15 cellular contexts compared by ENCODE assay signal in the genomic region with DNA sequence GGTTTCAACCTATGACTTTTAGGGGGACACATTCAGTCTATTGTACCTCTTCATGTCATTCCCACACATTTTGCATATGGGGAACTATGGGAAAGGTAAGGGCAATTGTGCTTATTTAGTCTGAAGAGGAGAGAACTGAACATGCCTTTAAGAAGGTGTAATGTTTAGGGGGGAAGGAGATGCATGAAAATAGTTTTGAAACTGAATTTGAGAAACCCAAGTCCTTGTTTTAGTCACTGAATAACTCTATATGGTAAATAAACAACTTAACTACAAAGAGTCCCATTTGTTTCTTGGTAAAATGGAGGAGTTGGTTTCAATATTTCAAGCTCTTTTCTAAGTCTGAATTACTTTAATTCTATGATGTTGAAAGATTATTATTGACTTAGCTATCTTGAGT.
DNase-seq lines count a peak whose midpoint lies in the region; ATAC-seq and TF ChIP-seq lines count a peak whose summit lies in the region.
"Had no signal": no experiment of that assay in that cellular context is flagged by ENCODE, and none has a peak within 500 bp of the region (broad histone marks: within the 10 kb centered on the region; RNA-seq: fewer than 3 reads in every experiment).

No MANE protein-coding gene starts in this region.

- H3K4me3 Mint-ChIP-seq in activated CD4-positive, alpha-beta memory T cell treated with anti-CD3 and anti-CD28 coated beads for 36 hours: no peak overlapping the region
- H3K4me3 Mint-ChIP-seq in chondrocyte (ENCODE audit: unreplicated experiment): no peak overlapping the region
- H3K4me3 Mint-ChIP-seq: B cell; CD8-positive, alpha-beta T cell; HFFc6 had no signal

- DNase-seq in activated CD4-positive, alpha-beta memory T cell treated with anti-CD3 and anti-CD28 coated beads for 36 hours: no peak
- DNase-seq in NCI-H2029 (lab: John Stamatoyannopoulos, UW): no peak
- no peak for DNase-seq in chondrocyte (ENCODE audit: low spot score)
- DNase-seq: CD8-positive, alpha-beta T cell; DMS 273 treated with DMSO at 0.1 percent for 48 hours; DMS53; GDM1; GOT3; H7; HFFc6 had no signal

- no peaks in the 10 kb centered on the region for H3K4me1 Mint-ChIP-seq in activated CD4-positive, alpha-beta memory T cell treated with anti-CD3 and anti-CD28 coated beads for 36 hours (ENCODE audit: low read depth)
- H3K4me1 Mint-ChIP-seq in chondrocyte (ENCODE audit: low read depth): no peaks in the 10 kb centered on the region
- H3K4me1 Mint-ChIP-seq: B cell had no signal

- H3K9me3 Mint-ChIP-seq in activated CD4-positive, alpha-beta memory T cell treated with anti-CD3 and anti-CD28 coated beads for 36 hours: no peaks in the 10 kb centered on the region
- H3K9me3 Mint-ChIP-seq in chondrocyte (ENCODE audit: low read depth): no peaks in the 10 kb centered on the region

- intact Hi-C loops in activated CD4-positive, alpha-beta memory T cell treated with anti-CD3 and anti-CD28 coated beads for 36 hours (cut with micrococcal nuclease): no loop called here

- ATAC-seq in GM18508 (IDR thresholded peaks at IDR 0.05; ENCODE audit: insufficient read depth, unreplicated experiment) (peak; percentile 60), GM21423 (IDR thresholded peaks at IDR 0.05; ENCODE audit: unreplicated experiment) (peak; percentile 55), HG02798 (IDR thresholded peaks at IDR 0.05; ENCODE audit: poor library complexity, unreplicated experiment) (peak; percentile 53)
- ATAC-seq: CD8-positive, alpha-beta T cell; HCT116 had no signal

- POLR2A ChIA-PET in activated CD4-positive, alpha-beta memory T cell treated with anti-CD3 and anti-CD28 coated beads for 36 hours (lab: Charles Lee): no interaction called here

- no peaks in the 10 kb centered on the region for H3K27me3 Mint-ChIP-seq in activated CD4-positive, alpha-beta memory T cell treated with anti-CD3 and anti-CD28 coated beads for 36 hours
- peaks cover 22% of the 10 kb centered on the region for H3K27me3 Mint-ChIP-seq in chondrocyte (ENCODE audit: low read depth)

- H3K27ac Mint-ChIP-seq in activated CD4-positive, alpha-beta memory T cell treated with anti-CD3 and anti-CD28 coated beads for 36 hours: no peak overlapping the region
- H3K27ac Mint-ChIP-seq in chondrocyte (ENCODE audit: unreplicated experiment): no peak overlapping the region
- H3K27ac Mint-ChIP-seq: B cell; CD8-positive, alpha-beta T cell; HFFc6 had no signal

- CTCF ChIA-PET in activated CD4-positive, alpha-beta memory T cell treated with anti-CD3 and anti-CD28 coated beads for 36 hours (lab: Charles Lee): no interaction called here

- no peak for TF ChIP-seq CTCF in chondrocyte (IDR thresholded peaks at IDR 0.05)

- no peaks in the 10 kb centered on the region for H3K36me3 Mint-ChIP-seq in activated CD4-positive, alpha-beta memory T cell treated with anti-CD3 and anti-CD28 coated beads for 36 hours
- H3K36me3 Mint-ChIP-seq in chondrocyte (ENCODE audit: low read depth): no peaks in the 10 kb centered on the region
- H3K36me3 Mint-ChIP-seq: CD8-positive, alpha-beta T cell had no signal
